1 cellular context compared by ENCODE assay signal in genomic region chr4:98642991-98643426, GRCh38.
TF ChIP-seq lines count a peak whose summit lies in the region.

No MANE protein-coding gene starts in this region.

TF ChIP-seq in HepG2, 621 proteins besides CTCF, POLR2A, EP300 and RAD21 (continued from another document and continues in another):
- TF ChIP-seq, protein P1, sequence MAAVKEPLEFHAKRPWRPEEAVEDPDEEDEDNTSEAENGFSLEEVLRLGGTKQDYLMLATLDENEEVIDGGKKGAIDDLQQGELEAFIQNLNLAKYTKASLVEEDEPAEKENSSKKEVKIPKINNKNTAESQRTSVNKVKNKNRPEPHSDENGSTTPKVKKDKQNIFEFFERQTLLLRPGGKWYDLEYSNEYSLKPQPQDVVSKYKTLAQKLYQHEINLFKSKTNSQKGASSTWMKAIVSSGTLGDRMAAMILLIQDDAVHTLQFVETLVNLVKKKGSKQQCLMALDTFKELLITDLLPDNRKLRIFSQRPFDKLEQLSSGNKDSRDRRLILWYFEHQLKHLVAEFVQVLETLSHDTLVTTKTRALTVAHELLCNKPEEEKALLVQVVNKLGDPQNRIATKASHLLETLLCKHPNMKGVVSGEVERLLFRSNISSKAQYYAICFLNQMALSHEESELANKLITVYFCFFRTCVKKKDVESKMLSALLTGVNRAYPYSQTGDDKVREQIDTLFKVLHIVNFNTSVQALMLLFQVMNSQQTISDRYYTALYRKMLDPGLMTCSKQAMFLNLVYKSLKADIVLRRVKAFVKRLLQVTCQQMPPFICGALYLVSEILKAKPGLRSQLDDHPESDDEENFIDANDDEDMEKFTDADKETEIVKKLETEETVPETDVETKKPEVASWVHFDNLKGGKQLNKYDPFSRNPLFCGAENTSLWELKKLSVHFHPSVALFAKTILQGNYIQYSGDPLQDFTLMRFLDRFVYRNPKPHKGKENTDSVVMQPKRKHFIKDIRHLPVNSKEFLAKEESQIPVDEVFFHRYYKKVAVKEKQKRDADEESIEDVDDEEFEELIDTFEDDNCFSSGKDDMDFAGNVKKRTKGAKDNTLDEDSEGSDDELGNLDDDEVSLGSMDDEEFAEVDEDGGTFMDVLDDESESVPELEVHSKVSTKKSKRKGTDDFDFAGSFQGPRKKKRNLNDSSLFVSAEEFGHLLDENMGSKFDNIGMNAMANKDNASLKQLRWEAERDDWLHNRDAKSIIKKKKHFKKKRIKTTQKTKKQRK (IDR thresholded peaks at IDR 0.05; ENCODE audit: low read length): no peak
- TF ChIP-seq GMEB2 (CRISPR knock-in tag; IDR thresholded peaks at IDR 0.05; ENCODE audit: low read depth): no peak
- TF ChIP-seq, protein P2, sequence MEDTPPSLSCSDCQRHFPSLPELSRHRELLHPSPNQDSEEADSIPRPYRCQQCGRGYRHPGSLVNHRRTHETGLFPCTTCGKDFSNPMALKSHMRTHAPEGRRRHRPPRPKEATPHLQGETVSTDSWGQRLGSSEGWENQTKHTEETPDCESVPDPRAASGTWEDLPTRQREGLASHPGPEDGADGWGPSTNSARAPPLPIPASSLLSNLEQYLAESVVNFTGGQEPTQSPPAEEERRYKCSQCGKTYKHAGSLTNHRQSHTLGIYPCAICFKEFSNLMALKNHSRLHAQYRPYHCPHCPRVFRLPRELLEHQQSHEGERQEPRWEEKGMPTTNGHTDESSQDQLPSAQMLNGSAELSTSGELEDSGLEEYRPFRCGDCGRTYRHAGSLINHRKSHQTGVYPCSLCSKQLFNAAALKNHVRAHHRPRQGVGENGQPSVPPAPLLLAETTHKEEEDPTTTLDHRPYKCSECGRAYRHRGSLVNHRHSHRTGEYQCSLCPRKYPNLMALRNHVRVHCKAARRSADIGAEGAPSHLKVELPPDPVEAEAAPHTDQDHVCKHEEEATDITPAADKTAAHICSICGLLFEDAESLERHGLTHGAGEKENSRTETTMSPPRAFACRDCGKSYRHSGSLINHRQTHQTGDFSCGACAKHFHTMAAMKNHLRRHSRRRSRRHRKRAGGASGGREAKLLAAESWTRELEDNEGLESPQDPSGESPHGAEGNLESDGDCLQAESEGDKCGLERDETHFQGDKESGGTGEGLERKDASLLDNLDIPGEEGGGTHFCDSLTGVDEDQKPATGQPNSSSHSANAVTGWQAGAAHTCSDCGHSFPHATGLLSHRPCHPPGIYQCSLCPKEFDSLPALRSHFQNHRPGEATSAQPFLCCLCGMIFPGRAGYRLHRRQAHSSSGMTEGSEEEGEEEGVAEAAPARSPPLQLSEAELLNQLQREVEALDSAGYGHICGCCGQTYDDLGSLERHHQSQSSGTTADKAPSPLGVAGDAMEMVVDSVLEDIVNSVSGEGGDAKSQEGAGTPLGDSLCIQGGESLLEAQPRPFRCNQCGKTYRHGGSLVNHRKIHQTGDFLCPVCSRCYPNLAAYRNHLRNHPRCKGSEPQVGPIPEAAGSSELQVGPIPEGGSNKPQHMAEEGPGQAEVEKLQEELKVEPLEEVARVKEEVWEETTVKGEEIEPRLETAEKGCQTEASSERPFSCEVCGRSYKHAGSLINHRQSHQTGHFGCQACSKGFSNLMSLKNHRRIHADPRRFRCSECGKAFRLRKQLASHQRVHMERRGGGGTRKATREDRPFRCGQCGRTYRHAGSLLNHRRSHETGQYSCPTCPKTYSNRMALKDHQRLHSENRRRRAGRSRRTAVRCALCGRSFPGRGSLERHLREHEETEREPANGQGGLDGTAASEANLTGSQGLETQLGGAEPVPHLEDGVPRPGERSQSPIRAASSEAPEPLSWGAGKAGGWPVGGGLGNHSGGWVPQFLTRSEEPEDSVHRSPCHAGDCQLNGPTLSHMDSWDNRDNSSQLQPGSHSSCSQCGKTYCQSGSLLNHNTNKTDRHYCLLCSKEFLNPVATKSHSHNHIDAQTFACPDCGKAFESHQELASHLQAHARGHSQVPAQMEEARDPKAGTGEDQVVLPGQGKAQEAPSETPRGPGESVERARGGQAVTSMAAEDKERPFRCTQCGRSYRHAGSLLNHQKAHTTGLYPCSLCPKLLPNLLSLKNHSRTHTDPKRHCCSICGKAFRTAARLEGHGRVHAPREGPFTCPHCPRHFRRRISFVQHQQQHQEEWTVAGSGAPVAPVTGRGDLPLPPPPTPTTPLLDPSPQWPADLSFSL (CRISPR knock-in tag; IDR thresholded peaks at IDR 0.05): peak; percentile 93
- TF ChIP-seq MLXIP (CRISPR knock-in tag; IDR thresholded peaks at IDR 0.05; ENCODE audit: borderline replicate concordance): no peak
- no peak for TF ChIP-seq HOXA7 (CRISPR knock-in tag; IDR thresholded peaks at IDR 0.05)
- peak; percentile 59; the same call in 1 of the 2 replicates for TF ChIP-seq SMAD3 (CRISPR knock-in tag; IDR thresholded peaks at IDR 0.05)
- TF ChIP-seq NCOA2 (CRISPR knock-in tag; IDR thresholded peaks at IDR 0.05): peak; percentile 42; the same call in 1 of the 2 replicates
- no peak for TF ChIP-seq NCOR1 (IDR thresholded peaks at IDR 0.05; ENCODE audit: borderline replicate concordance, low read length)
- TF ChIP-seq, protein P3, sequence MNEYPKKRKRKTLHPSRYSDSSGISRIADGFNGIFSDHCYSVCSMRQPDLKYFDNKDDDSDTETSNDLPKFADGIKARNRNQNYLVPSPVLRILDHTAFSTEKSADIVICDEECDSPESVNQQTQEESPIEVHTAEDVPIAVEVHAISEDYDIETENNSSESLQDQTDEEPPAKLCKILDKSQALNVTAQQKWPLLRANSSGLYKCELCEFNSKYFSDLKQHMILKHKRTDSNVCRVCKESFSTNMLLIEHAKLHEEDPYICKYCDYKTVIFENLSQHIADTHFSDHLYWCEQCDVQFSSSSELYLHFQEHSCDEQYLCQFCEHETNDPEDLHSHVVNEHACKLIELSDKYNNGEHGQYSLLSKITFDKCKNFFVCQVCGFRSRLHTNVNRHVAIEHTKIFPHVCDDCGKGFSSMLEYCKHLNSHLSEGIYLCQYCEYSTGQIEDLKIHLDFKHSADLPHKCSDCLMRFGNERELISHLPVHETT (CRISPR knock-in tag; conservative IDR thresholded peaks at IDR 0.05): no peak
- no peak for TF ChIP-seq ZNF619 (CRISPR knock-in tag; IDR thresholded peaks at IDR 0.05)
- TF ChIP-seq SSRP1 (CRISPR knock-in tag; IDR thresholded peaks at IDR 0.05): no peak
- peak; percentile 82; the same call in 1 of the 2 replicates for TF ChIP-seq JUND (CRISPR knock-in tag; IDR thresholded peaks at IDR 0.05)
- TF ChIP-seq ZNF574 (CRISPR knock-in tag; IDR thresholded peaks at IDR 0.05): no peak
- TF ChIP-seq CEBPG (CRISPR knock-in tag; IDR thresholded peaks at IDR 0.05): peak; percentile 79
- TF ChIP-seq ELF3 (CRISPR knock-in tag; IDR thresholded peaks at IDR 0.05): peak; percentile 33; the same call in 1 of the 2 replicates
- no peak for TF ChIP-seq NCOA5 (CRISPR knock-in tag; IDR thresholded peaks at IDR 0.05)
- no peak for TF ChIP-seq SOX13 (IDR thresholded peaks at IDR 0.05)
- TF ChIP-seq SOX13 (CRISPR knock-in tag; conservative IDR thresholded peaks at IDR 0.05 in 1 of 2, IDR thresholded peaks at IDR 0.05 in 1 of 2): peak in 1 of 2 experiments; percentile 37; a peak in 1 of 4 replicates
- no peak for TF ChIP-seq ZFP62 (CRISPR knock-in tag; IDR thresholded peaks at IDR 0.05)
- peak; percentile 92 for TF ChIP-seq FOXA3 (CRISPR knock-in tag; IDR thresholded peaks at IDR 0.05)
- TF ChIP-seq THAP11 (CRISPR knock-in tag; IDR thresholded peaks at IDR 0.05): 0 out of 2 replicates have a peak, but pooled peaks have one; percentile 26
- peak; percentile 76; the same call in 1 of the 2 replicates for TF ChIP-seq JUNB (CRISPR knock-in tag; IDR thresholded peaks at IDR 0.05; ENCODE audit: borderline replicate concordance)
- TF ChIP-seq MAFK (conservative IDR thresholded peaks at IDR 0.05 in 1 of 2, IDR thresholded peaks at IDR 0.05 in 1 of 2; ENCODE audit: low read length in 2 of 2): no peak
- TF ChIP-seq FOSL2 (CRISPR knock-in tag; IDR thresholded peaks at IDR 0.05): peak; percentile 98
- TF ChIP-seq CEBPB (IDR thresholded peaks at IDR 0.05; ENCODE audit: borderline replicate concordance, low read depth, low read length): peak; percentile 78; the same call in 1 of the 2 replicates
- TF ChIP-seq FOXA1 (IDR thresholded peaks at IDR 0.05): no peak
- peak; percentile 74 for TF ChIP-seq FOXA1 (CRISPR knock-in tag; IDR thresholded peaks at IDR 0.05)
- no peak for TF ChIP-seq ZNF772 (CRISPR knock-in tag; IDR thresholded peaks at IDR 0.05)
- peak; percentile 84 for TF ChIP-seq ATF3 (CRISPR knock-in tag; IDR thresholded peaks at IDR 0.05)
- TF ChIP-seq PLRG1 (conservative IDR thresholded peaks at IDR 0.05): no peak
- no peak for TF ChIP-seq KDM1A (CRISPR knock-in tag; IDR thresholded peaks at IDR 0.05)
- TF ChIP-seq ARID5B (CRISPR knock-in tag; IDR thresholded peaks at IDR 0.05): peak; percentile 84
- peak; percentile 83; the same call in 1 of the 2 replicates for TF ChIP-seq HMG20A (CRISPR knock-in tag; IDR thresholded peaks at IDR 0.05; ENCODE audit: borderline replicate concordance)
